Comparison of ENCODE assay signal across 13 cellular contexts in the genomic region with DNA sequence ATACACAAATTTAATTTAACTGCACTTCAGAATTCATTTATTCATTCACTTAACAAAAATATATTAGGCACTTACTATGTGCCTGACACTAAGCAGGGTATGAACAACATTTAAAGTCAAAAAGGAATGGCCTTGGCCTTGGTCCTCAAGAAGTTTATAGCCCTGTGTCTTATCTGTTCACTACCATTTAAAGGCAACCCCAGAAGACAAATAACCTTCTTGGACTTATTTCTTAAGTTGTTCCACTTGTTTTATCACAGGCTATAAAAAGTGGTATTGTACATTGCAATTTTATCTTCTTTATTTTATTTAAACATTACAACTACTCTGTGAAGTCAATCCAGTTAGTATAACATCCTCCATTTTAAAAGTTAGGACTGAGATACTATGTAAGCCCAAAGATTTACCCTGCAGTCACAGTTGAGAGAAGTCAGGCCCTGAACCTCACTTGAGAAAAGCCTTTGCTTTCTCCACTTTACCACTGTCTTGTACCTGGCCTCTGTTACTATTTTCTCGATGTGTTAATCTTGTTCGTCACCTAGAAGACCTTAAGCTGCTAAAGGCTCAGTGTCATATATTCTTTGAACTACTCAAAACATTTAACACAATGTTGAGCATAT.
DNase-seq lines count a peak whose midpoint lies in the region; ATAC-seq and TF ChIP-seq lines count a peak whose summit lies in the region.
"Had no signal": no experiment of that assay in that cellular context is flagged by ENCODE, and none has a peak within 500 bp of the region (broad histone marks: within the 10 kb centered on the region; RNA-seq: fewer than 3 reads in every experiment).

No MANE protein-coding gene starts in this region.

- no CpG with 5 or more reads among the region's 2 CpGs for WGBS in mesodermal cell (ENCODE audit: insufficient coverage in 2 of 2), 2 experiments
- 62 to 65% methylated on average over 2 of the region's 2 CpGs for WGBS in thyroid gland, 2 donors

- H3K9me2 ChIP-seq in PC-3 (replicated peaks; ENCODE audit: low read length) = no peaks in the 10 kb centered on the region

- CTCF ChIA-PET in PC-3 (lab: Charles Lee) = interaction anchor here (0.6 kb wide), 1 partner anchor 902 kb away, joined by 3 read pairs; no protein-coding TSS in a partner anchor

- H4K20me1 ChIP-seq in PC-3 (ENCODE audit: low read length) = no peaks in the 10 kb centered on the region

- peak overlapping the region; percentile 44 for H3K4me2 ChIP-seq in PC-3 (ENCODE audit: low read length)

- intact Hi-C loops in PC-3 (cut with micrococcal nuclease) = loop anchor here (2.0 kb wide), 2 partner anchors 27 to 205 kb away; no protein-coding TSS in a partner anchor
- intact Hi-C loops in thyroid gland (cut with DNase I) = no loop called here

- H3K9me3 Mint-ChIP-seq in chondrocyte (ENCODE audit: low read depth) = peaks cover 7% of the 10 kb centered on the region

- peak overlapping the region; percentile 92 for H3K9ac ChIP-seq in PC-3 (ENCODE audit: low read length)

- H3K27ac ChIP-seq in PC-3 (ENCODE audit: low read length) (peak overlapping the region; percentile 100), mesodermal cell (ENCODE audit: low read depth, low read length, severe bottlenecking) (peak overlapping the region; percentile 89), thyroid gland (peak overlapping the region; percentile 14 to 85 (median 69))

- H3K27me3 ChIP-seq in PC-3 (ENCODE audit: low read length) (no peaks in the 10 kb centered on the region), thyroid gland (no peaks in the 10 kb centered on the region)

- peaks cover 20% of the 10 kb centered on the region for H3K79me2 ChIP-seq in PC-3 (ENCODE audit: low read length)

- BruUV-seq in PC-3 (replicated peaks; lab: Mats Ljungman, UMichigan) = TSS peak; percentile 96

- TF ChIP-seq CTCF in PC-3 (conservative IDR thresholded peaks at IDR 0.05; ENCODE audit: low read depth, low read length) (no peak), chondrocyte (IDR thresholded peaks at IDR 0.05) (no peak), thyroid gland (IDR thresholded peaks at IDR 0.05) (no peak)

- POLR2A ChIA-PET in PC-3 (lab: Charles Lee; ENCODE audit: unreplicated experiment) = interaction anchor here (0.8 kb wide), 1 partner anchor 60 kb away, joined by 3 read pairs; no protein-coding TSS in a partner anchor

- peaks cover 43% of the 10 kb centered on the region for H3K4me1 Mint-ChIP-seq in chondrocyte (ENCODE audit: low read depth)
- H3K4me1 Mint-ChIP-seq: IgD-negative memory B cell had no signal

- H3K4me3 ChIP-seq in PC-3 (ENCODE audit: low read length) (no peak overlapping the region), mesodermal cell (ENCODE audit: extremely low read depth, insufficient read depth, low read length, poor library complexity, severe bottlenecking) (no peak overlapping the region), thyroid gland (replicated peaks in 1 of 3) (no peak overlapping the region)

- peaks cover 43% of the 10 kb centered on the region for H3K4me1 ChIP-seq in PC-3 (ENCODE audit: insufficient read depth, low read length)
- peaks cover 10% of the 10 kb centered on the region for H3K4me1 ChIP-seq in mesodermal cell (ENCODE audit: control insufficient read depth, insufficient read depth, low read length, poor library complexity, severe bottlenecking)
- H3K4me1 ChIP-seq in thyroid gland = peaks cover 21 to 43% of the 10 kb centered on the region in 2 donors

- TF ChIP-seq POLR2A in thyroid gland (IDR thresholded peaks at IDR 0.05) = no peak

- DNase-seq in PC-3 (no peak), chondrocyte (ENCODE audit: low spot score) (no peak), thyroid gland (no peak), amniotic stem cell (lab: John Stamatoyannopoulos, UW) (no peak), iPS-NIHi7 (ENCODE audit: extremely low spot score) (no peak), glomerular visceral epithelial cell (ENCODE audit: extremely low spot score) (no peak)
- DNase-seq: NCI-H146; NCI-H82; stimulated activated CD4-positive, alpha-beta T cell treated with anti-CD3 and anti-CD28 coated beads, Interleukin-12 subunit alpha, Interleukin-12 subunit beta, amount 100 ng/mL, for 4 hours had no signal

- H3K36me3 Mint-ChIP-seq in chondrocyte (ENCODE audit: low read depth) = no peaks in the 10 kb centered on the region
- H3K36me3 Mint-ChIP-seq: activated naive CD8-positive, alpha-beta T cell; IgD-negative memory B cell had no signal

- peak; percentile 7; the same call in 1 of the 2 replicates for ATAC-seq in PC-3
- ATAC-seq in HG02571 (IDR thresholded peaks at IDR 0.05; ENCODE audit: unreplicated experiment) = no peak

- H3K4me3 Mint-ChIP-seq in chondrocyte (ENCODE audit: unreplicated experiment) = no peak overlapping the region
- H3K4me3 Mint-ChIP-seq: IgD-negative memory B cell had no signal

- no peaks in the 10 kb centered on the region for H3K36me3 ChIP-seq in PC-3 (ENCODE audit: low read depth, low read length)
- no peaks in the 10 kb centered on the region for H3K36me3 ChIP-seq in mesodermal cell (ENCODE audit: control insufficient read depth, insufficient read depth, low read length)
- H3K36me3 ChIP-seq in thyroid gland = no peaks in the 10 kb centered on the region

- H3K9me3 ChIP-seq in PC-3 (ENCODE audit: low read length) = no peaks in the 10 kb centered on the region
- H3K9me3 ChIP-seq in mesodermal cell (ENCODE audit: control insufficient read depth, low read length) = no peaks in the 10 kb centered on the region
- no peaks in the 10 kb centered on the region for H3K9me3 ChIP-seq in thyroid gland

- H3F3A ChIP-seq in PC-3 (ENCODE audit: low read length, unreplicated experiment) = peaks cover 12% of the 10 kb centered on the region

- no peak overlapping the region for H2AFZ ChIP-seq in PC-3 (ENCODE audit: low read length)

- no peaks in the 10 kb centered on the region for H3K27me3 Mint-ChIP-seq in chondrocyte (ENCODE audit: low read depth)
- H3K27me3 Mint-ChIP-seq: activated naive CD8-positive, alpha-beta T cell had no signal

- H3K27ac Mint-ChIP-seq in chondrocyte (ENCODE audit: unreplicated experiment) = peak overlapping the region; percentile 90
- H3K27ac Mint-ChIP-seq: activated naive CD8-positive, alpha-beta T cell; IgD-negative memory B cell had no signal
